ENCODE assay signal across 8 cellular contexts in genomic region chr12:106986625-106987389, GRCh38. TPM values are rescaled to one million over a fixed set of nuclear protein-coding genes. Genes with fewer than 3 reads are reported as not detected.
DNase-seq lines count a peak whose midpoint lies in the region; ATAC-seq and TF ChIP-seq lines count a peak whose summit lies in the region.

Gene MTERF2, minus strand, starts transcription at chr12:106987146. Its CDS starts 8,432 bp downstream, at chr12:106978714.

- peak within 1 kb of the TSS; percentile 60 for H3K4me3 ChIP-seq in CD8-positive, alpha-beta memory T cell (ENCODE audit: low read length)
- peak within 1 kb of the TSS; percentile 98 for H3K4me3 ChIP-seq in endodermal cell (ENCODE audit: low read length)

- no peaks in the 10 kb centered on the region for H3K27me3 Mint-ChIP-seq in CD8-positive, alpha-beta memory T cell
- H3K27me3 Mint-ChIP-seq in endodermal cell (ENCODE audit: insufficient read depth): no peaks in the 10 kb centered on the region

- peak; percentile 94 for ATAC-seq in GM19467 (IDR thresholded peaks at IDR 0.05; ENCODE audit: unreplicated experiment)

- H3K36me3 Mint-ChIP-seq in CD8-positive, alpha-beta memory T cell: peaks cover 7 to 17% (median 11%) of the 10 kb centered on the region in 3 donors
- peaks cover 30% of the 10 kb centered on the region for H3K36me3 Mint-ChIP-seq in endodermal cell (ENCODE audit: low read depth)

- peaks cover 33 to 41% (median 41%) of the 10 kb centered on the region in 3 donors for H3K4me1 Mint-ChIP-seq in CD8-positive, alpha-beta memory T cell
- peaks cover 25% of the 10 kb centered on the region for H3K4me1 Mint-ChIP-seq in endodermal cell

- peak; percentile 11 for TF ChIP-seq CTCF in endodermal cell (conservative IDR thresholded peaks at IDR 0.05)

- no peaks in the 10 kb centered on the region for H3K9me3 Mint-ChIP-seq in CD8-positive, alpha-beta memory T cell
- H3K9me3 Mint-ChIP-seq in endodermal cell: no peaks in the 10 kb centered on the region

- CTCF ChIA-PET in CD8-positive, alpha-beta memory T cell (lab: Charles Lee): interaction anchor here (1.5 kb wide), 1 partner anchor 30 kb away, joined by 3 read pairs; no protein-coding TSS in a partner anchor

- no peaks in the 10 kb centered on the region for H3K9me3 ChIP-seq in CD8-positive, alpha-beta memory T cell (ENCODE audit: low read length)
- no peaks in the 10 kb centered on the region for H3K9me3 ChIP-seq in endodermal cell (ENCODE audit: control insufficient read depth, low read length)

- no peaks in the 10 kb centered on the region for H3K27me3 ChIP-seq in CD8-positive, alpha-beta memory T cell (ENCODE audit: insufficient read depth, low read length, poor library complexity, severe bottlenecking)
- no peaks in the 10 kb centered on the region for H3K27me3 ChIP-seq in endodermal cell (ENCODE audit: control insufficient read depth, insufficient read depth, low read length, poor library complexity, severe bottlenecking)

- H3K4me1 ChIP-seq in CD8-positive, alpha-beta memory T cell (ENCODE audit: insufficient read depth, low read length): peaks cover 24% of the 10 kb centered on the region
- H3K4me1 ChIP-seq in endodermal cell (ENCODE audit: control insufficient read depth, insufficient read depth, low read length): no peaks in the 10 kb centered on the region

- 2 to 6% methylated on average over 17 to 50 of the region's 50 CpGs for WGBS in endodermal cell (ENCODE audit: insufficient coverage in 1 of 2, insufficient read length in 1 of 2), 2 experiments

- POLR2A ChIA-PET in CD8-positive, alpha-beta memory T cell (lab: Charles Lee): interaction anchor here (0.6 to 1.3 kb wide), 4 partner anchors 9 to 107 kb away, joined by 3 to 14 read pairs (median 4); partner anchors contain the start of gene TMEM263

- H3K4me3 Mint-ChIP-seq in CD8-positive, alpha-beta memory T cell: peak within 1 kb of the TSS; percentile 92 to 98 (median 96)
- peak within 1 kb of the TSS; percentile 84 for H3K4me3 Mint-ChIP-seq in endodermal cell

- peak within 1 kb of the TSS; percentile 64 for H3K27ac ChIP-seq in CD8-positive, alpha-beta memory T cell (ENCODE audit: low read depth, low read length)
- H3K27ac ChIP-seq in endodermal cell (ENCODE audit: low read depth, low read length): peak within 1 kb of the TSS; percentile 72

- peak within 1 kb of the TSS; percentile 84 to 97 (median 95) for H3K27ac Mint-ChIP-seq in CD8-positive, alpha-beta memory T cell
- peak within 1 kb of the TSS; percentile 93 for H3K27ac Mint-ChIP-seq in endodermal cell

- no peaks in the 10 kb centered on the region for H3K36me3 ChIP-seq in CD8-positive, alpha-beta memory T cell (ENCODE audit: insufficient read depth, low read length)
- peaks cover 17% of the 10 kb centered on the region for H3K36me3 ChIP-seq in endodermal cell (ENCODE audit: control insufficient read depth, insufficient read depth, low read length)

- peak; percentile 67 to 83 (median 73) for DNase-seq in CD8-positive, alpha-beta memory T cell
- DNase-seq in HPDE6-E6E7 (ENCODE audit: extremely low spot score) (peak; percentile 96), NK-92 (lab: John Stamatoyannopoulos, UW; ENCODE audit: unreplicated experiment) (peak; percentile 17), endodermal cell (peak; percentile 100), mesenteric fat pad (ENCODE audit: low spot score) (peak; percentile 97)
- peak; percentile 51 for DNase-seq in activated CD8-positive, alpha-beta memory T cell treated with anti-CD3 and anti-CD28 coated beads, Interleukin-2, amount 50 U/mL, for 24 hours (ENCODE audit: extremely low read depth)
- peak; percentile 61 for DNase-seq in stimulated activated CD8-positive, alpha-beta memory T cell treated with anti-CD3 and anti-CD28 coated beads, Interleukin-15, amount 100 ng/mL, for 1 hour (ENCODE audit: low read depth)

- H3K9ac ChIP-seq in endodermal cell (ENCODE audit: extremely low read depth, low read length, poor library complexity, severe bottlenecking): peak within 1 kb of the TSS; percentile 77

RNA-seq across cellular contexts. Expression of gene MTERF2, which starts in this region (rescaled TPM):
- 1 to 10 TPM; 4.6 to 4.9 TPM for total RNA-seq in CD8-positive, alpha-beta memory T cell
- polyA plus RNA-seq in CD8-positive, alpha-beta memory T cell: 6.4 TPM
- total RNA-seq in endodermal cell: 10 to 100 TPM; 12.0 to 12.5 TPM
- 14.5 TPM for polyA plus RNA-seq in endodermal cell (2013, experiment 1 of 2)
- 16.1 TPM for polyA plus RNA-seq in endodermal cell (2013, experiment 2 of 2)
- total RNA-seq in mesenteric fat pad: 14.2 TPM

Comparison
In these comparisons a context has a peak if more than half of its experiments do, and no peak if none do; other contexts are left out.
1. Peak in every context shown above with its lines: DNase-seq, ATAC-seq, H3K4me3 ChIP-seq and H3K27ac ChIP-seq.
2. DNase-seq: peak in every context shown above with its lines; median percentile 100 in endodermal cell; 97 in mesenteric fat pad; 96 in HPDE6-E6E7; 73 in CD8-positive, alpha-beta memory T cell; 61 in stimulated activated CD8-positive, alpha-beta memory T cell treated with anti-CD3 and anti-CD28 coated beads, Interleukin-15, amount 100 ng/mL, for 1 hour; 51 in activated CD8-positive, alpha-beta memory T cell treated with anti-CD3 and anti-CD28 coated beads, Interleukin-2, amount 50 U/mL, for 24 hours; 17 in NK-92.